3 cellular contexts compared by ENCODE assay signal in the genomic region with DNA sequence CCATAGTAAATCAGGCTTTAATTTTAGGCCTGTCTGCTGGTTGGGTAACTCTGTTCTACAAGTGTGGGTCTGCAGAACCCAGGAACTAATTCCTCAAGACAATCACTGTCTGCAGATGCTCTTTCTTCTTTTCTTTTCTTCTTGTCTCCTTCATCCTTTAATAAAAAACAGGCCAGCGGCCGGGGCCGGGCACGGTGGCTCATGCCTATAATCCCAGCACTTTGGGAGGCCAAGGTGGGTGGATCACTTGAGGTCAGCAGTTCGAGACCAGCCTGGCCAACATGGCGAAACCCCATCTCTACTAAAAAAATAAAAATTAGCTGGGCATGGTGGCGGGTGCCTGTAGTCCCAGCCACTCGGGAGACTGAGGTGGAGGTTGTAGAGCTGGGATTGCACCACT. TPM values are rescaled to one million over a fixed set of nuclear protein-coding genes. Genes with fewer than 3 reads are reported as not detected.
DNase-seq lines count a peak whose midpoint lies in the region; ATAC-seq, FAIRE-seq and TF ChIP-seq lines count a peak whose summit lies in the region.
"Not testable (repeated sequence)": the region's sequence is repeated elsewhere in the genome, so short reads cannot be mapped to it uniquely, and the experiment has no call there.

No MANE protein-coding gene starts in this region.

- DNase-seq in kidney (peak; percentile 17), posterior vena cava (ENCODE audit: low spot score) (peak; percentile 40)
- not testable (repeated sequence) for DNase-seq in stimulated activated effector memory CD8-positive, alpha-beta T cell treated with anti-CD3 and anti-CD28 coated beads, Interleukin-12 subunit alpha, Interleukin-12 subunit beta, amount 100 ng/mL, for 72 hours (ENCODE audit: low spot score in 2 of 2)

- not testable (repeated sequence) for H3K4me1 ChIP-seq in kidney (ENCODE audit: control insufficient read depth in 1 of 2, insufficient read depth in 1 of 2, low read depth in 1 of 2, low read length in 2 of 2)

- not testable (repeated sequence) for H3K9me3 Mint-ChIP-seq in stimulated activated effector memory CD8-positive, alpha-beta T cell treated with anti-CD3 and anti-CD28 coated beads, Interleukin-12 subunit alpha, Interleukin-12 subunit beta, amount 100 ng/mL, for 72 hours

- H3K27ac Mint-ChIP-seq in stimulated activated effector memory CD8-positive, alpha-beta T cell treated with anti-CD3 and anti-CD28 coated beads, Interleukin-12 subunit alpha, Interleukin-12 subunit beta, amount 100 ng/mL, for 72 hours: peak overlapping the region; percentile 65

- H3K27ac ChIP-seq in kidney (ENCODE audit: low read depth in 2 of 2, low read length in 2 of 2): not testable (repeated sequence)

- H3K36me3 ChIP-seq in kidney (ENCODE audit: control insufficient read depth in 1 of 2, insufficient read depth in 2 of 2, low read length in 2 of 2): not testable (repeated sequence)

- H3K9me3 ChIP-seq in kidney (ENCODE audit: control insufficient read depth in 1 of 2, low read length in 2 of 2): not testable (repeated sequence)

- FAIRE-seq in kidney (lab: Jason Lieb, UNC): not testable (repeated sequence)

- not testable (repeated sequence) for H3K4me3 Mint-ChIP-seq in stimulated activated effector memory CD8-positive, alpha-beta T cell treated with anti-CD3 and anti-CD28 coated beads, Interleukin-12 subunit alpha, Interleukin-12 subunit beta, amount 100 ng/mL, for 72 hours

- not testable (repeated sequence) for H3K4me3 ChIP-seq in kidney (ENCODE audit: low read length in 2 of 2)

- H3K4me1 Mint-ChIP-seq in stimulated activated effector memory CD8-positive, alpha-beta T cell treated with anti-CD3 and anti-CD28 coated beads, Interleukin-12 subunit alpha, Interleukin-12 subunit beta, amount 100 ng/mL, for 72 hours: not testable (repeated sequence)

- ATAC-seq in stimulated activated effector memory CD8-positive, alpha-beta T cell treated with anti-CD3 and anti-CD28 coated beads, Interleukin-12 subunit alpha, Interleukin-12 subunit beta, amount 100 ng/mL, for 72 hours: not testable (repeated sequence)

- intact Hi-C loops in kidney (cut with DNase I); posterior vena cava (cut with DNase I): not testable (repeated sequence)

- not testable (repeated sequence) for H3K9ac ChIP-seq in kidney (ENCODE audit: low read length in 2 of 2)

- H3K36me3 Mint-ChIP-seq in stimulated activated effector memory CD8-positive, alpha-beta T cell treated with anti-CD3 and anti-CD28 coated beads, Interleukin-12 subunit alpha, Interleukin-12 subunit beta, amount 100 ng/mL, for 72 hours: not testable (repeated sequence)

- TF ChIP-seq CTCF in kidney (IDR thresholded peaks at IDR 0.05; ENCODE audit: borderline replicate concordance, extremely low read depth, insufficient read depth): not testable (repeated sequence)

RNA-seq across cellular contexts. Expression of gene ATP5PO, which starts 52.4 kb away (rescaled TPM):
- total RNA-seq in kidney: 165 TPM
- 693 TPM for polyA plus RNA-seq in kidney (ENCODE audit: insufficient read depth, low read depth, low replicate concordance)
- 100 to 1,000 TPM; 138 to 167 TPM for total RNA-seq in posterior vena cava
